ENCODE assay signal across 11 cellular contexts in genomic region chr16:71467810-71468209, GRCh38. TPM values are rescaled to one million over a fixed set of nuclear protein-coding genes. Genes with fewer than 3 reads are reported as not detected.
DNase-seq lines count a peak whose midpoint lies in the region; ATAC-seq and TF ChIP-seq lines count a peak whose summit lies in the region.
"Had no signal": no experiment of that assay in that cellular context is flagged by ENCODE, and none has a peak within 500 bp of the region (broad histone marks: within the 10 kb centered on the region; RNA-seq: fewer than 3 reads in every experiment).

No MANE protein-coding gene starts in this region.

- H3K36me3 ChIP-seq in heart right ventricle = peaks cover 0 to 26% (median 0%) of the 10 kb centered on the region in 9 donors
- H3K36me3 ChIP-seq in left ventricle myocardium inferior = no peaks in the 10 kb centered on the region

- DNase-seq in heart right ventricle = peak in 1 of 2 donors; percentile 20
- no peak for DNase-seq in left ventricle myocardium inferior
- DNase-seq in activated CD8-positive, alpha-beta memory T cell treated with anti-CD3 and anti-CD28 coated beads, Interleukin-2, amount 50 U/mL, for 1 hour (ENCODE audit: extremely low read depth) = peak; percentile 4
- peak; percentile 3 for DNase-seq in iPS DF 4.7 (ENCODE audit: extremely low read depth, low spot score)
- DNase-seq in NCI-H2107 (lab: John Stamatoyannopoulos, UW) = no peak
- no peak for DNase-seq in 8988T
- no peak for DNase-seq in NCI-H2029 (lab: John Stamatoyannopoulos, UW)
- DNase-seq: DMS153 had no signal

- H3K4me3 ChIP-seq in heart right ventricle = no peak overlapping the region
- no peak overlapping the region for H3K4me3 ChIP-seq in left ventricle myocardium inferior

- H3K27ac ChIP-seq in heart right ventricle (no peak overlapping the region), left ventricle myocardium inferior (replicated peaks) (no peak overlapping the region)

- H3K4me1 ChIP-seq in heart right ventricle (peaks cover 0 to 3% (median under 1%) of the 10 kb centered on the region in 9 donors), left ventricle myocardium inferior (peaks cover 1% of the 10 kb centered on the region)

- no peak for TF ChIP-seq CTCF in heart right ventricle (IDR thresholded peaks at IDR 0.05)
- TF ChIP-seq CTCF in left ventricle myocardium inferior (IDR thresholded peaks at IDR 0.05; ENCODE audit: borderline replicate concordance) = no peak

- H3K27me3 ChIP-seq in heart right ventricle (no peaks in the 10 kb centered on the region), left ventricle myocardium inferior (ENCODE audit: low read depth) (no peaks in the 10 kb centered on the region)

- intact Hi-C loops in heart right ventricle (cut with DNase I) = no loop called here
- intact Hi-C loops in left ventricle myocardium inferior (cut with micrococcal nuclease) = no loop called here

- H3K9me3 ChIP-seq in heart right ventricle (no peaks in the 10 kb centered on the region), left ventricle myocardium inferior (replicated peaks) (no peaks in the 10 kb centered on the region)

- WGBS in heart right ventricle, 2 donors = 23 to 25% methylated on average over 9 of the region's 9 CpGs

- ATAC-seq in heart right ventricle = peak in 5 of 8 donors; percentile 11 to 64 (median 42)
- ATAC-seq in HG03135 (IDR thresholded peaks at IDR 0.05; ENCODE audit: unreplicated experiment) = no peak
- ATAC-seq: Panc1 had no signal

RNA-seq across cellular contexts. Expression of gene ZNF23, which starts 5.8 kb away (rescaled TPM):
- 1 to 10 TPM; 4.7 to 6.9 (median 5.8) TPM for total RNA-seq in heart right ventricle
- polyA plus RNA-seq in heart right ventricle = 10 to 100 TPM in 1 of 2 donors, 1 to 10 TPM in 1; 3.7 to 12.4 TPM
- 5.2 TPM for total RNA-seq in left ventricle myocardium inferior

RNA-seq across cellular contexts. Expression of gene ZNF19, which starts 21.3 kb away (rescaled TPM):
- total RNA-seq in heart right ventricle (1 to 10 TPM in 9 of 10 donors, under 1 TPM in 1; 0.59 to 3.4 (median 1.5) TPM), left ventricle myocardium inferior (1.7 TPM)
- polyA plus RNA-seq in heart right ventricle = 1 to 10 TPM in 1 of 2 donors, under 1 TPM in 1; 0.93 to 2.0 TPM

RNA-seq across cellular contexts. Expression of gene TLE7, which starts 26.0 kb away (rescaled TPM):
- not detected for total RNA-seq in heart right ventricle
- polyA plus RNA-seq in heart right ventricle = not detected
- total RNA-seq in left ventricle myocardium inferior = not detected
- total RNA-seq: temporal lobe had no signal

RNA-seq across cellular contexts. Expression of gene CHST4, which starts 58.4 kb away (rescaled TPM):
- under 1 TPM in 1 of 10 donors, not detected in 9; 0.09 TPM for total RNA-seq in heart right ventricle
- not detected for polyA plus RNA-seq in heart right ventricle
- total RNA-seq in left ventricle myocardium inferior = not detected

Comparison
In these comparisons a context has a peak if more than half of its experiments do, and no peak if none do; other contexts are left out.
1. DNase-seq: peak in activated CD8-positive, alpha-beta memory T cell treated with anti-CD3 and anti-CD28 coated beads, Interleukin-2, amount 50 U/mL, for 1 hour (single experiment) and iPS DF 4.7 (single experiment); none in left ventricle myocardium inferior (single experiment), NCI-H2107 (single experiment), 8988T (single experiment) and NCI-H2029 (single experiment).